Comparison of ENCODE assay signal across 23 cellular contexts in genomic region chr4:76187152-76187551, GRCh38. TPM values are rescaled to one million over a fixed set of nuclear protein-coding genes. Genes with fewer than 3 reads are reported as not detected.
DNase-seq lines count a peak whose midpoint lies in the region; ATAC-seq and TF ChIP-seq lines count a peak whose summit lies in the region.
"Had no signal": no experiment of that assay in that cellular context is flagged by ENCODE, and none has a peak within 500 bp of the region (broad histone marks: within the 10 kb centered on the region; RNA-seq: fewer than 3 reads in every experiment).

No MANE protein-coding gene starts in this region.

- H3K27ac ChIP-seq in breast epithelium, result no peak overlapping the region
- peak overlapping the region in 2 of 3 donors; percentile 70 to 78 for H3K27ac ChIP-seq in right lobe of liver
- peak overlapping the region in 3 of 5 donors; percentile 21 to 69 (median 35) for H3K27ac ChIP-seq in stomach
- H3K27ac ChIP-seq: SJSA1 had no signal

- ATAC-seq in right lobe of liver, result peak; percentile 77 to 92 (median 84)
- ATAC-seq in activated CD4-positive, alpha-beta T cell treated with anti-CD3 and anti-CD28 coated beads for 36 hours, result no peak
- ATAC-seq: GM23338, K562, Panc1 had no signal

- DNase-seq in MCF 10A (ENCODE audit: unreplicated experiment) (no peak), breast epithelium (ENCODE audit: low spot score in 2 of 2) (no peak), HFFc6 (no peak), right lobe of liver (peak in 1 of 3 donors; percentile 64), stomach (no peak), midbrain (lab: John Stamatoyannopoulos, UW) (no peak)
- DNase-seq in activated CD4-positive, alpha-beta T cell treated with anti-CD3 and anti-CD28 coated beads for 36 hours, result no peak
- DNase-seq: 8988T; AML-193; C1 segment of cervical spinal cord; Calu3; CD8-positive, alpha-beta memory T cell; MV-4-11; NCI-H1105 treated with DMSO at 0.1 percent for 48 hours; NCI-H2029 treated with DMSO at 0.1 percent for 48 hours; NCI-H345; NCI-H524; NCI-H82 had no signal

- CTCF ChIA-PET in MCF 10A (lab: Yijun Ruan, JAX), result no interaction called here
- CTCF ChIA-PET in activated CD4-positive, alpha-beta T cell treated with anti-CD3 and anti-CD28 coated beads for 36 hours (lab: Charles Lee), result no interaction called here

- intact Hi-C loops in MCF 10A (cut with micrococcal nuclease) (no loop called here), breast epithelium (cut with DNase I; ENCODE audit: low total_unique reads) (no loop called here), right lobe of liver (cut with DNase I) (no loop called here), stomach (cut with DNase I; ENCODE audit: low total_unique reads) (loop anchor here (10.0 kb wide), 1 partner anchor 58 kb away; no protein-coding TSS in a partner anchor)
- intact Hi-C loops in activated CD4-positive, alpha-beta T cell treated with anti-CD3 and anti-CD28 coated beads for 36 hours (cut with DNase I, micrococcal nuclease), result no loop called here

- H3K4me1 ChIP-seq in breast epithelium (no peaks in the 10 kb centered on the region), right lobe of liver (peaks cover 0 to 50% (median 13%) of the 10 kb centered on the region in 4 donors), stomach (peaks cover 23 to 55% (median 44%) of the 10 kb centered on the region in 4 donors)
- H3K4me1 ChIP-seq: HAP-1, SJSA1 had no signal

- peaks cover 10% of the 10 kb centered on the region for H3K4me1 Mint-ChIP-seq in MCF 10A (ENCODE audit: insufficient read depth, unreplicated experiment)
- peaks cover 21% of the 10 kb centered on the region for H3K4me1 Mint-ChIP-seq in HFFc6 (ENCODE audit: low read depth)
- peaks cover 2% of the 10 kb centered on the region for H3K4me1 Mint-ChIP-seq in activated CD4-positive, alpha-beta T cell treated with anti-CD3 and anti-CD28 coated beads for 36 hours
- H3K4me1 Mint-ChIP-seq: GM23338 had no signal

- H3K4me3 ChIP-seq in breast epithelium, result no peak overlapping the region
- H3K4me3 ChIP-seq in right lobe of liver, result peak overlapping the region in 1 of 3 donors; percentile 11
- no peak overlapping the region for H3K4me3 ChIP-seq in stomach
- H3K4me3 ChIP-seq: GM23338, HAP-1, K562, SJSA1 had no signal

- no peak for TF ChIP-seq EP300 in stomach (IDR thresholded peaks at IDR 0.05)

- no peaks in the 10 kb centered on the region for H3K27me3 ChIP-seq in breast epithelium
- H3K27me3 ChIP-seq in right lobe of liver, result no peaks in the 10 kb centered on the region
- no peaks in the 10 kb centered on the region for H3K27me3 ChIP-seq in stomach
- H3K27me3 ChIP-seq: SJSA1 had no signal

- TF ChIP-seq POLR2A in breast epithelium (IDR thresholded peaks at IDR 0.05), result no peak
- no peak for TF ChIP-seq POLR2A in right lobe of liver (IDR thresholded peaks at IDR 0.05)
- no peak for TF ChIP-seq POLR2A in stomach (IDR thresholded peaks at IDR 0.05)

- H3K27me3 Mint-ChIP-seq in MCF 10A (ENCODE audit: insufficient read depth, unreplicated experiment), result no peaks in the 10 kb centered on the region
- peaks cover 3% of the 10 kb centered on the region; the same call in 1 of the 2 replicates for H3K27me3 Mint-ChIP-seq in HFFc6 (ENCODE audit: insufficient read depth)
- no peaks in the 10 kb centered on the region for H3K27me3 Mint-ChIP-seq in activated CD4-positive, alpha-beta T cell treated with anti-CD3 and anti-CD28 coated beads for 36 hours
- H3K27me3 Mint-ChIP-seq: CD8-positive, alpha-beta memory T cell had no signal

- H3K36me3 ChIP-seq in breast epithelium, result no peaks in the 10 kb centered on the region
- peaks cover 0 to 12% (median 2%) of the 10 kb centered on the region in 4 donors for H3K36me3 ChIP-seq in right lobe of liver
- peaks cover 8 to 44% (median 34%) of the 10 kb centered on the region in 4 donors for H3K36me3 ChIP-seq in stomach
- H3K36me3 ChIP-seq: HAP-1 had no signal

- H3K9me3 ChIP-seq in breast epithelium (no peaks in the 10 kb centered on the region), right lobe of liver (no peaks in the 10 kb centered on the region), stomach (no peaks in the 10 kb centered on the region)
- H3K9me3 ChIP-seq: HAP-1, SJSA1 had no signal

- H3K27ac Mint-ChIP-seq in MCF 10A (ENCODE audit: low read depth, unreplicated experiment) (peak overlapping the region; percentile 33), HFFc6 (peak overlapping the region; percentile 3; the same call in 1 of the 2 replicates)
- H3K27ac Mint-ChIP-seq in activated CD4-positive, alpha-beta T cell treated with anti-CD3 and anti-CD28 coated beads for 36 hours, result no peak overlapping the region
- H3K27ac Mint-ChIP-seq: GM23338 had no signal

- H3K4me3 Mint-ChIP-seq in MCF 10A (ENCODE audit: unreplicated experiment), result no peak overlapping the region
- no peak overlapping the region for H3K4me3 Mint-ChIP-seq in HFFc6
- H3K4me3 Mint-ChIP-seq in activated CD4-positive, alpha-beta T cell treated with anti-CD3 and anti-CD28 coated beads for 36 hours, result no peak overlapping the region
- H3K4me3 Mint-ChIP-seq: CD8-positive, alpha-beta memory T cell; GM23338 had no signal

- H3K36me3 Mint-ChIP-seq in MCF 10A (ENCODE audit: insufficient read depth, unreplicated experiment) (peaks cover 10% of the 10 kb centered on the region), HFFc6 (ENCODE audit: low read depth) (peaks cover 27% of the 10 kb centered on the region)
- peaks cover 6% of the 10 kb centered on the region for H3K36me3 Mint-ChIP-seq in activated CD4-positive, alpha-beta T cell treated with anti-CD3 and anti-CD28 coated beads for 36 hours (ENCODE audit: low read depth)

- POLR2A ChIA-PET in MCF 10A (lab: Yijun Ruan, JAX), result interaction anchor here (0.8 kb wide), 1 partner anchor 26 kb away, joined by 3 read pairs; no protein-coding TSS in a partner anchor
- POLR2A ChIA-PET in activated CD4-positive, alpha-beta T cell treated with anti-CD3 and anti-CD28 coated beads for 36 hours (lab: Charles Lee), result no interaction called here

- TF ChIP-seq CTCF in MCF 10A (IDR thresholded peaks at IDR 0.05; ENCODE audit: unreplicated experiment) (no peak), breast epithelium (IDR thresholded peaks at IDR 0.05) (no peak), HFFc6 (IDR thresholded peaks at IDR 0.05) (no peak), right lobe of liver (IDR thresholded peaks at IDR 0.05) (no peak), stomach (IDR thresholded peaks at IDR 0.05) (no peak)

- WGBS in right lobe of liver (ENCODE audit: insufficient coverage, low coverage, low lambda C conversion rate, missing lambda C conversion rate), result 22% methylated on average over 3 of the region's 3 CpGs
- WGBS in stomach, 5 donors, result 11 to 29% (median 22%) methylated on average over 3 of the region's 3 CpGs

- no peaks in the 10 kb centered on the region for H3K9me3 Mint-ChIP-seq in MCF 10A (ENCODE audit: unreplicated experiment)
- no peaks in the 10 kb centered on the region for H3K9me3 Mint-ChIP-seq in HFFc6
- H3K9me3 Mint-ChIP-seq in activated CD4-positive, alpha-beta T cell treated with anti-CD3 and anti-CD28 coated beads for 36 hours (ENCODE audit: low read depth), result peaks cover 3% of the 10 kb centered on the region

- no TSS peak for BruUV-seq in MCF 10A (replicated peaks; lab: Mats Ljungman, UMichigan)

RNA-seq across cellular contexts. Expression of gene SCARB2, which starts 26.5 kb away (rescaled TPM):
- total RNA-seq in MCF 10A (2022), result 67.2 and 71.4 TPM in 2 replicates
- total RNA-seq in breast epithelium, result 100 to 1,000 TPM; 148 to 231 (median 160) TPM
- 100 to 1,000 TPM; 126 to 145 (median 138) TPM for total RNA-seq in HFFc6 (2021; fragmentation: NEBNext Ultra II Directional; extraction: Animal tissue kit (Norgen Biotek cat#: 25700))
- total RNA-seq in right lobe of liver, result 100 to 1,000 TPM; 102 to 133 (median 125) TPM
- 100 to 1,000 TPM in 3 of 5 donors, 10 to 100 TPM in 2; 84.0 to 293 (median 161) TPM for total RNA-seq in stomach
- 10 to 100 TPM; 30.4 to 55.3 (median 42.7) TPM for polyA plus RNA-seq in stomach
- total RNA-seq in activated CD4-positive, alpha-beta T cell treated with anti-CD3 and anti-CD28 coated beads for 36 hours, result 1 to 10 TPM; 3.3 to 4.6 TPM

RNA-seq across cellular contexts. Expression of gene NUP54, which starts 39.0 kb away (rescaled TPM):
- total RNA-seq in MCF 10A (2022) (46.9 and 51.5 TPM in 2 replicates), breast epithelium (10 to 100 TPM; 46.6 to 70.5 (median 56.7) TPM), right lobe of liver (10 to 100 TPM; 13.3 to 18.9 (median 14.4) TPM), stomach (10 to 100 TPM in 3 of 5 donors, 1 to 10 TPM in 2; 9.3 to 87.6 (median 10.3) TPM)
- total RNA-seq in HFFc6 (2021; fragmentation: NEBNext Ultra II Directional; extraction: Animal tissue kit (Norgen Biotek cat#: 25700)), result 10 to 100 TPM; 25.7 to 37.8 (median 33.3) TPM
- 10 to 100 TPM; 14.2 to 21.8 (median 21.5) TPM for polyA plus RNA-seq in stomach
- total RNA-seq in activated CD4-positive, alpha-beta T cell treated with anti-CD3 and anti-CD28 coated beads for 36 hours, result 10 to 100 TPM; 58.2 to 67.3 TPM

Comparison
In these comparisons a context has a peak if more than half of its experiments do, and no peak if none do; other contexts are left out.
1. H3K27ac ChIP-seq: peak in right lobe of liver (2 of 3) and stomach (3 of 5); none in breast epithelium (0 of 2).
2. RNA of gene SCARB2, which starts 26.5 kb away (total RNA-seq): 84.0 to 293 TPM in stomach, 148 to 231 TPM in breast epithelium, 126 to 145 TPM in HFFc6, 102 to 133 TPM in right lobe of liver and 67.2 to 71.4 TPM in MCF 10A; 3.3 to 4.6 TPM in activated CD4-positive, alpha-beta T cell treated with anti-CD3 and anti-CD28 coated beads for 36 hours; every median in the first group is over 10 times any median in the second.